ENCODE assay signal across 31 cellular contexts in the genomic region with DNA sequence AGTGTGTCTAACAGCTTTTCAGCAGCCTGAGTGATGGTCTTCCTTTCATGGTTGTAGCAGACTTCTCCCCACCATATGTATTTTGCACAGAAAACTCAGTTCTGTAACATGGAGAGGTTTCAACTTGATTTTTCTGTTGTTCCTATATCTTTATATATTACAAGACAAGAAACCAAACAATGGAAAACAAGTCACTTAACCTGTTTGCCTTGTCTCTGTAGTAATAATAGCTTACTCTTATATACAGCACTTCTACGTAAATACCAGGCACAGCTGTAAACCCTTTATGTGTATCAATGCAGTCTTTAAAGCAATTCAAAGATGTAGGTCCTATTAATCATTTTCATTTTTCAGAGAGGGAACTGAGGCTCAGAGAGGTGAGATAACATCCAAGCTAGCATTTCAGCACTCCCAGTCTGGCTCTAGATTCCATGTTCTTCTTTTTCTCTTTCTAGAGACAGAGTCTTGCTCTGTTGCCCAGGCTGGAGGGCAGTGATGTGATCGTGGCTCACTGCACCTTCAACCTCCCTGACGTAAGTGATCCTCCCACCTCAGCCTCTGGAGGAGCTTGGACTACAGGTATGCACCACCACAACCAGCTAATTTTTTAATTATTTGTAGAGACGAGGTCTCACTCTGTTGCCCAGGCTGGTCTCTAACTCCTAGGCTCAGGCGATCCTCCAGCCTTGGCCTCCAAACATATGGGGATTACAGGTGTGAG.
"Had no signal": no experiment of that assay in that cellular context is flagged by ENCODE, and none has a peak within 500 bp of the region (broad histone marks: within the 10 kb centered on the region; RNA-seq: fewer than 3 reads in every experiment).

No MANE protein-coding gene starts in this region.

- H3K36me3 Mint-ChIP-seq: natural killer cell treated with Interleukin-12 subunit alpha and Interleukin-12 subunit beta and Interleukin-15 and Interleukin-18, amount 100 ng/mL, for 72 hours had no signal

- H3K9me3 Mint-ChIP-seq: naive thymus-derived CD8-positive, alpha-beta T cell; natural killer cell treated with Interleukin-12 subunit alpha and Interleukin-12 subunit beta and Interleukin-15 and Interleukin-18, amount 100 ng/mL, for 72 hours; neural crest cell; stimulated activated memory B cell treated with anti-CD40 and anti-IgM and Interleukin-4, amounts not matched to agents 10 μg/mL and 1 μg/mL and 100 μg/mL, for 72 hours; stimulated activated naive CD8-positive, alpha-beta T cell treated with anti-CD3 and anti-CD28 coated beads, Interleukin-15, Interleukin-2, amounts not matched to agents 100 ng/mL and 50 ng/mL, for 24 hours had no signal

- H3K27ac Mint-ChIP-seq: natural killer cell treated with Interleukin-12 subunit alpha and Interleukin-12 subunit beta and Interleukin-15 and Interleukin-18, amount 100 ng/mL, for 72 hours; nephron progenitor cell; progenitor cell of endocrine pancreas; stimulated activated memory B cell treated with anti-CD40 and anti-IgM and Interleukin-4, amounts not matched to agents 10 μg/mL and 1 μg/mL and 100 μg/mL, for 72 hours; stimulated activated naive CD8-positive, alpha-beta T cell treated with anti-CD3 and anti-CD28 coated beads, Interleukin-15, Interleukin-2, amounts not matched to agents 100 ng/mL and 50 ng/mL, for 24 hours had no signal

- FAIRE-seq: small intestine, urothelium cell line had no signal

- ATAC-seq: naive thymus-derived CD8-positive, alpha-beta T cell; natural killer cell treated with Interleukin-12 subunit alpha and Interleukin-12 subunit beta and Interleukin-15 and Interleukin-18, amount 100 ng/mL, for 72 hours; psoas muscle; right cardiac atrium; right lobe of liver; stimulated activated memory B cell treated with anti-CD40 and anti-IgM and Interleukin-4, amounts not matched to agents 10 μg/mL and 1 μg/mL and 100 μg/mL, for 72 hours had no signal

- H3K4me1 ChIP-seq: psoas muscle, right lobe of liver, vagina had no signal

- H3K27me3 Mint-ChIP-seq: naive thymus-derived CD8-positive, alpha-beta T cell; natural killer cell treated with Interleukin-12 subunit alpha and Interleukin-12 subunit beta and Interleukin-15 and Interleukin-18, amount 100 ng/mL, for 72 hours; progenitor cell of endocrine pancreas; stimulated activated memory B cell treated with anti-CD40 and anti-IgM and Interleukin-4, amounts not matched to agents 10 μg/mL and 1 μg/mL and 100 μg/mL, for 72 hours; stimulated activated naive CD8-positive, alpha-beta T cell treated with anti-CD3 and anti-CD28 coated beads, Interleukin-15, Interleukin-2, amounts not matched to agents 100 ng/mL and 50 ng/mL, for 24 hours had no signal

- H3K4me3 Mint-ChIP-seq: naive thymus-derived CD8-positive, alpha-beta T cell; natural killer cell treated with Interleukin-12 subunit alpha and Interleukin-12 subunit beta and Interleukin-15 and Interleukin-18, amount 100 ng/mL, for 72 hours; nephron progenitor cell; neural crest cell; stimulated activated memory B cell treated with anti-CD40 and anti-IgM and Interleukin-4, amounts not matched to agents 10 μg/mL and 1 μg/mL and 100 μg/mL, for 72 hours; stimulated activated naive CD8-positive, alpha-beta T cell treated with anti-CD3 and anti-CD28 coated beads, Interleukin-15, Interleukin-2, amounts not matched to agents 100 ng/mL and 50 ng/mL, for 24 hours had no signal

- H3K27me3 ChIP-seq: neutrophil, ovary, right lobe of liver, sigmoid colon, spleen, stomach, thyroid gland, tibial nerve, upper lobe of left lung, vagina had no signal

- H3K4me3 ChIP-seq: ovary, psoas muscle, right lobe of liver, sigmoid colon, spleen, stomach, thoracic aorta, thyroid gland, tibial nerve, upper lobe of left lung, vagina had no signal

- H3K27ac ChIP-seq: neutrophil, ovary, parathyroid adenoma, psoas muscle, right lobe of liver, sigmoid colon, spleen, stomach, thoracic aorta, thyroid gland, tibial nerve, upper lobe of left lung, vagina had no signal

- H3K9ac ChIP-seq: parathyroid adenoma had no signal

- H3K36me3 ChIP-seq: neutrophil, ovary, right lobe of liver, sigmoid colon, stomach, thoracic aorta, thyroid gland, tibial nerve, upper lobe of left lung, vagina had no signal

- H2AFZ ChIP-seq: parathyroid adenoma had no signal

- H3K9me3 ChIP-seq: neutrophil, ovary, psoas muscle, right lobe of liver, sigmoid colon, spleen, stomach, thoracic aorta, thyroid gland, tibial nerve, upper lobe of left lung, vagina had no signal

- DNase-seq: naive thymus-derived CD8-positive, alpha-beta T cell; nephron progenitor cell; nucleus accumbens; ovary; posterior cingulate gyrus; psoas muscle; right cardiac atrium; right lobe of liver; sigmoid colon; small intestine; spleen; stimulated activated CD4-positive, alpha-beta T cell treated with anti-CD3 and anti-CD28 coated beads, Interleukin-12 subunit alpha, Interleukin-12 subunit beta, amount 100 ng/mL, for 4 hours; stimulated activated CD4-positive, alpha-beta T cell treated with anti-CD3 and anti-CD28 coated beads, Interleukin-1b, Interleukin-23, amount 100 ng/mL, for 48 hours; stimulated activated CD4-positive, alpha-beta T cell treated with anti-CD3 and anti-CD28 coated beads, Interleukin-4, amount 100 ng/mL, for 1 hour; stimulated activated CD4-positive, alpha-beta T cell treated with anti-CD3 and anti-CD28 coated beads, Interleukin-4, amount 100 ng/mL, for 4 hours; stimulated activated CD8-positive, alpha-beta memory T cell treated with anti-CD3 and anti-CD28 coated beads, Interleukin-4, amount 100 ng/mL, for 48 hours; stimulated activated naive CD4-positive, alpha-beta T cell treated with Interleukin-2 at 50 U/mL for 16 hours; stomach; thyroid gland; upper lobe of left lung had no signal
